In genomic region chr9:16540996-16541668, GRCh38 we compare ENCODE assay signal across 18 cellular contexts.
DNase-seq lines count a peak whose midpoint lies in the region; ATAC-seq and TF ChIP-seq lines count a peak whose summit lies in the region.
"Had no signal": no experiment of that assay in that cellular context is flagged by ENCODE, and none has a peak within 500 bp of the region (broad histone marks: within the 10 kb centered on the region; RNA-seq: fewer than 3 reads in every experiment).

No MANE protein-coding gene starts in this region.

- peak overlapping the region; percentile 8; the same call in 1 of the 2 replicates for H3K14ac ChIP-seq in IMR-90 (replicated peaks; ENCODE audit: low read depth, low read length)

- peaks cover 18 to 34% of the 10 kb centered on the region in 2 experiments for H3K79me1 ChIP-seq in IMR-90 (ENCODE audit: low read depth in 1 of 2, low read length in 2 of 2)

- no peak for TF ChIP-seq EP300 in transverse colon (IDR thresholded peaks at IDR 0.05; ENCODE audit: low read depth)

- POLR2A ChIA-PET in IMR-90 (lab: Charles Lee; ENCODE audit: unreplicated experiment): no interaction called here

- H3K23ac ChIP-seq in IMR-90 (ENCODE audit: low read depth, low read length): peak overlapping the region; percentile 64

- TF ChIP-seq RAD21 in IMR-90 (IDR thresholded peaks at IDR 0.05; ENCODE audit: low read length): no peak

- TF ChIP-seq CTCF in IMR-90 (conservative IDR thresholded peaks at IDR 0.05; ENCODE audit: low read depth, low read length) (no peak), cardiac fibroblast (IDR thresholded peaks at IDR 0.05; ENCODE audit: low read depth, low read length) (no peak), nephron (IDR thresholded peaks at IDR 0.05; ENCODE audit: unreplicated experiment in 3 of 3) (no peak), transverse colon (IDR thresholded peaks at IDR 0.05) (no peak)

- intact Hi-C loops in IMR-90 (cut with micrococcal nuclease): no loop called here
- intact Hi-C loops in transverse colon (cut with DNase I; ENCODE audit: low total_unique reads): no loop called here

- dilution Hi-C loops in IMR-90 (cut with HindIII; ENCODE audit: low sequenced_read_pairs, unreplicated experiment): no loop called here

- H4K20me1 ChIP-seq in BLaER1: no peaks in the 10 kb centered on the region
- 0 out of 2 replicates have a peak, but pooled peaks cover 4% of the 10 kb centered on the region for H4K20me1 ChIP-seq in IMR-90 (ENCODE audit: insufficient read depth, low read length)

- 0 out of 2 replicates have a peak overlapping the region, but pooled peaks have one; percentile 14 for H3K4me3 ChIP-seq in BLaER1
- no peak overlapping the region for H3K4me3 ChIP-seq in IMR-90 (ENCODE audit: insufficient read depth, low read depth, low read length)
- no peak overlapping the region for H3K4me3 ChIP-seq in cardiac fibroblast (replicated peaks in 1 of 2; ENCODE audit: low read depth in 2 of 2, low read length in 2 of 2)
- H3K4me3 ChIP-seq in transverse colon: no peak overlapping the region
- H3K4me3 ChIP-seq: left ventricle myocardium inferior, PC-9, prostate gland had no signal

- H2BK5ac ChIP-seq in IMR-90 (ENCODE audit: low read depth, low read length, poor library complexity, severe bottlenecking): no peak overlapping the region

- no peak overlapping the region for H2BK15ac ChIP-seq in IMR-90 (ENCODE audit: low read depth, low read length)

- ATAC-seq in IMR-90 (ENCODE audit: low read depth): peak; percentile 32; the same call in 1 of the 2 replicates
- no peak for ATAC-seq in HG02610 (IDR thresholded peaks at IDR 0.05; ENCODE audit: unreplicated experiment)
- ATAC-seq: effector memory CD8-positive, alpha-beta T cell; stimulated activated naive CD8-positive, alpha-beta T cell treated with anti-CD3 and anti-CD28 coated beads, Interleukin-15, Interleukin-2, amounts not matched to agents 100 U/mL and 50 U/mL, for 24 hours had no signal

- no peaks in the 10 kb centered on the region for H3K27me3 Mint-ChIP-seq in nephron (ENCODE audit: low read depth)
- H3K27me3 Mint-ChIP-seq: activated naive CD8-positive, alpha-beta T cell; effector memory CD8-positive, alpha-beta T cell had no signal

- H4K91ac ChIP-seq in IMR-90 (ENCODE audit: insufficient read depth, low read depth, low read length): no peak overlapping the region

- BruUV-seq in IMR-90 (replicated peaks; lab: Mats Ljungman, UMichigan): no TSS peak

- H3K9ac ChIP-seq in BLaER1 (peak overlapping the region; percentile 43; the same call in 1 of the 2 replicates), IMR-90 (ENCODE audit: low read depth, low read length) (no peak overlapping the region)

- 0 out of 4 replicates have a peak overlapping the region, but pooled peaks of 1 of the 2 experiments have one; percentile 9 for H4K8ac ChIP-seq in IMR-90 (ENCODE audit: low read depth in 2 of 2, low read length in 2 of 2)

- peak overlapping the region; percentile 10; the same call in 1 of the 2 replicates for H2AK5ac ChIP-seq in IMR-90 (ENCODE audit: low read depth, low read length)

- H2BK20ac ChIP-seq in IMR-90 (ENCODE audit: low read depth, low read length): no peak overlapping the region

- peaks cover 3% of the 10 kb centered on the region for H3K9me1 ChIP-seq in IMR-90 (ENCODE audit: insufficient read depth, low read length)

- H3K4me1 Mint-ChIP-seq in nephron: peaks cover 47% of the 10 kb centered on the region

- H4K5ac ChIP-seq in IMR-90 (ENCODE audit: low read depth, low read length): no peak overlapping the region

- peaks cover 91% of the 10 kb centered on the region for H3K4me1 ChIP-seq in BLaER1
- H3K4me1 ChIP-seq in IMR-90 (ENCODE audit: control insufficient read depth, insufficient read depth, low read length): peaks cover 6% of the 10 kb centered on the region
- H3K4me1 ChIP-seq in transverse colon: peaks cover 0 to 20% (median 5%) of the 10 kb centered on the region in 4 donors
- H3K4me1 ChIP-seq: prostate gland had no signal

- WGBS in IMR-90 (ENCODE audit: extremely low coverage in 2 of 2, insufficient read length in 1 of 2), 2 experiments: no CpG with 5 or more reads among the region's 5 CpGs
- WGBS in transverse colon (ENCODE audit: low coverage in 1 of 2), 2 donors: 66% methylated on average over 5 of the region's 5 CpGs; no CpG with 5 or more reads in 1 of the 2 donors

- peak overlapping the region; percentile 76 for H3K27ac ChIP-seq in BLaER1
- H3K27ac ChIP-seq in IMR-90 (ENCODE audit: insufficient read depth, low read length): no peak overlapping the region
- no peak overlapping the region for H3K27ac ChIP-seq in transverse colon
- H3K27ac ChIP-seq: left ventricle myocardium inferior, PC-9, prostate gland had no signal

- CTCF ChIA-PET in IMR-90 (lab: Yijun Ruan, JAX): interaction anchor here (0.8 kb wide), 1 partner anchor 299 kb away, joined by 3 read pairs; no protein-coding TSS in a partner anchor

- H3K9me3 ChIP-seq in BLaER1 (no peaks in the 10 kb centered on the region), IMR-90 (ENCODE audit: control insufficient read depth, insufficient read depth, low read length) (no peaks in the 10 kb centered on the region), transverse colon (no peaks in the 10 kb centered on the region)
- H3K9me3 ChIP-seq: left ventricle myocardium inferior, prostate gland had no signal

- no peak overlapping the region for H2BK120ac ChIP-seq in IMR-90 (ENCODE audit: low read depth, low read length)

- peaks cover under 1% of the 10 kb centered on the region for H3K36me3 Mint-ChIP-seq in nephron (ENCODE audit: low read depth)
- H3K36me3 Mint-ChIP-seq: activated naive CD8-positive, alpha-beta T cell had no signal

- H3K27ac Mint-ChIP-seq in nephron: peak overlapping the region in 2 of 3 experiments; percentile 2 to 85
- H3K27ac Mint-ChIP-seq: activated naive CD8-positive, alpha-beta T cell; effector memory CD8-positive, alpha-beta T cell had no signal

- H3K9me3 Mint-ChIP-seq in nephron: no peaks in the 10 kb centered on the region
- H3K9me3 Mint-ChIP-seq: effector memory CD8-positive, alpha-beta T cell had no signal

- in situ Hi-C loops in IMR-90 (cut with MboI; ENCODE audit: low sequenced_read_pairs): no loop called here
- in situ Hi-C loops in transverse colon (cut with MboI; ENCODE audit: low pct_ligation_motif_present in 1 of 4, low pct_unique_long_range_greater_than_20kb in 1 of 4, low sequenced_read_pairs in 3 of 4): no loop called here

- H3K36me3 ChIP-seq in BLaER1 (no peaks in the 10 kb centered on the region), IMR-90 (ENCODE audit: control insufficient read depth, insufficient read depth, low read length) (peaks cover 4% of the 10 kb centered on the region; the same call in 1 of the 2 replicates), transverse colon (no peaks in the 10 kb centered on the region)
- H3K36me3 ChIP-seq: left ventricle myocardium inferior, prostate gland had no signal

- no peak overlapping the region for H3K4ac ChIP-seq in IMR-90 (ENCODE audit: low read depth, low read length)

- peak overlapping the region; percentile 82 for H3K4me2 ChIP-seq in BLaER1
- no peak overlapping the region for H3K4me2 ChIP-seq in IMR-90 (ENCODE audit: low read depth, low read length)
- H3K4me2 ChIP-seq: PC-9 had no signal

- H2AK9ac ChIP-seq in IMR-90 (replicated peaks; ENCODE audit: low read depth, low read length, poor library complexity): no peak overlapping the region

- no peaks in the 10 kb centered on the region for H3K27me3 ChIP-seq in BLaER1
- no peaks in the 10 kb centered on the region for H3K27me3 ChIP-seq in IMR-90 (ENCODE audit: control insufficient read depth, insufficient read depth, low read length)
- no peaks in the 10 kb centered on the region for H3K27me3 ChIP-seq in transverse colon

- no peak for TF ChIP-seq POLR2A in IMR-90 (IDR thresholded peaks at IDR 0.05; ENCODE audit: low read depth, low read length)
- TF ChIP-seq POLR2A in transverse colon (IDR thresholded peaks at IDR 0.05): no peak

- DNase-seq in IMR-90: peak; percentile 47
- DNase-seq in cardiac fibroblast (ENCODE audit: low read depth in 2 of 2): peak; percentile 30 to 40
- DNase-seq in transverse colon: no peak
- no peak for DNase-seq in OCI-M1 (lab: John Stamatoyannopoulos, UW)
- DNase-seq in GF-D8 (lab: John Stamatoyannopoulos, UW): no peak
- DNase-seq: activated CD4-positive, alpha-beta T cell treated with anti-CD3 and anti-CD28 coated beads, Interleukin-2, amount 50 U/mL, for 1 hour; activated T-cell treated with anti-CD3 and anti-CD28 coated beads, Interleukin-2, amount 50 U/mL, for 1 hour; caudate nucleus; effector memory CD8-positive, alpha-beta T cell; left ventricle myocardium inferior; NCI-H2029 treated with DMSO at 0.1 percent for 48 hours; PC-9; stimulated activated naive CD8-positive, alpha-beta T cell treated with anti-CD3 and anti-CD28 coated beads, Interleukin-15, Interleukin-2, amounts not matched to agents 100 U/mL and 50 U/mL, for 24 hours had no signal

- no peak overlapping the region for H3K56ac ChIP-seq in IMR-90 (ENCODE audit: extremely low read depth, insufficient read depth, low read length)

- H3K4me3 Mint-ChIP-seq in nephron: no peak overlapping the region
- H3K4me3 Mint-ChIP-seq: activated naive CD8-positive, alpha-beta T cell; effector memory CD8-positive, alpha-beta T cell had no signal

- H3K18ac ChIP-seq in IMR-90 (ENCODE audit: low read depth, low read length): no peak overlapping the region

- no peak overlapping the region for H2AFZ ChIP-seq in IMR-90 (replicated peaks; ENCODE audit: low read length, poor library complexity)
- H2AFZ ChIP-seq: PC-9 had no signal

TF ChIP-seq in IMR-90, 13 proteins besides CTCF, POLR2A, EP300 and RAD21:
- no peak for TF ChIP-seq MXI1 (IDR thresholded peaks at IDR 0.05; ENCODE audit: borderline replicate concordance, low read depth, low read length)
- TF ChIP-seq CEBPB (IDR thresholded peaks at IDR 0.05; ENCODE audit: low read depth, low read length): no peak
- TF ChIP-seq USF2 (IDR thresholded peaks at IDR 0.05; ENCODE audit: low read depth, low read length): no peak
- TF ChIP-seq ELK1 (IDR thresholded peaks at IDR 0.05; ENCODE audit: borderline replicate concordance, low read depth, low read length): no peak
TF ChIP-seq in IMR-90: peak in this region for 0.

Comparison
In these comparisons a context has a peak if more than half of its experiments do, and no peak if none do; other contexts are left out.
1. DNase-seq: peak in IMR-90 (single experiment) and cardiac fibroblast (2 of 2); none in transverse colon (single experiment), OCI-M1 (single experiment) and GF-D8 (single experiment).